23 cellular contexts compared by ENCODE assay signal in genomic region chr9:131365546-131365945, GRCh38.
"Had no signal": no experiment of that assay in that cellular context is flagged by ENCODE, and none has a peak within 500 bp of the region (broad histone marks: within the 10 kb centered on the region; RNA-seq: fewer than 3 reads in every experiment).

No MANE protein-coding gene starts in this region.

- H3K4me3 Mint-ChIP-seq: IgD-negative memory B cell had no signal

- ATAC-seq: K562, Panc1, Right ventricle myocardium inferior, SK-N-SH treated with all-trans-retinoic acid at 6 μM for 48 hours had no signal

- DNase-seq: Kasumi-1, MM.1S, NCI-H1092 treated with DMSO at 0.1 percent for 48 hours, NCI-H1436, NCI-H187, NCI-H2029, NCI-H2081 treated with DMSO at 0.1 percent for 48 hours, NCI-H2171, NCI-H226, NCI-H446, NCI-H510A, NCI-H524 treated with DMSO at 0.1 percent for 48 hours, NCI-H69, NCI-H774, SHP77 treated with DMSO at 0.1 percent for 48 hours had no signal

- H3K4me3 ChIP-seq: K562, SJCRH30 had no signal

- H3K27me3 Mint-ChIP-seq: IgD-negative memory B cell had no signal

- H3K4me2 ChIP-seq: KMS-11 had no signal

- H3K4me1 Mint-ChIP-seq: IgD-negative memory B cell had no signal

- H3K36me3 ChIP-seq: SJCRH30 had no signal

- H3K9me3 ChIP-seq: SJCRH30 had no signal

- H3K36me3 Mint-ChIP-seq: IgD-negative memory B cell had no signal

- H3K27ac Mint-ChIP-seq: IgD-negative memory B cell had no signal

- H3K27me3 ChIP-seq: SJCRH30 had no signal

- H3K9me3 Mint-ChIP-seq: IgD-negative memory B cell had no signal

- H3K27ac ChIP-seq: HL-60, KMS-11, SJCRH30 had no signal

- H3K9ac ChIP-seq: KMS-11 had no signal
